In genomic region chr17:31491794-31492171, GRCh38 we compare ENCODE assay signal across 11 cellular contexts.
DNase-seq lines count a peak whose midpoint lies in the region; ATAC-seq, FAIRE-seq and TF ChIP-seq lines count a peak whose summit lies in the region.
"Had no signal": no experiment of that assay in that cellular context is flagged by ENCODE, and none has a peak within 500 bp of the region (broad histone marks: within the 10 kb centered on the region; RNA-seq: fewer than 3 reads in every experiment).

No MANE protein-coding gene starts in this region.

- H3K4me1 Mint-ChIP-seq in IgD-negative memory B cell: peaks cover 50 to 77% (median 58%) of the 10 kb centered on the region in 3 donors

- no peaks in the 10 kb centered on the region for H3K9me3 Mint-ChIP-seq in IgD-negative memory B cell

- no peak overlapping the region for H3K4me2 ChIP-seq in osteoblast (ENCODE audit: insufficient read depth, low read length)

- TF ChIP-seq CTCF in bronchial epithelial cell (IDR thresholded peaks at IDR 0.05; ENCODE audit: insufficient read depth, low read length, severe bottlenecking) (no peak), osteoblast (IDR thresholded peaks at IDR 0.05; ENCODE audit: extremely low read depth, low read depth, low read length) (no peak), left lung (IDR thresholded peaks at IDR 0.05) (no peak)

- H3K36me3 ChIP-seq in bronchial epithelial cell (ENCODE audit: control insufficient read depth, insufficient read depth, low read length) (no peaks in the 10 kb centered on the region), osteoblast (ENCODE audit: insufficient read depth, low read length) (no peaks in the 10 kb centered on the region), left lung (no peaks in the 10 kb centered on the region)
- H3K36me3 ChIP-seq: gastroesophageal sphincter, uterus had no signal

- H2AFZ ChIP-seq in osteoblast (ENCODE audit: low read length): no peak overlapping the region

- peak overlapping the region; percentile 75 to 89 (median 82) for H3K4me3 Mint-ChIP-seq in IgD-negative memory B cell

- peaks cover 4% of the 10 kb centered on the region for H4K20me1 ChIP-seq in osteoblast (ENCODE audit: insufficient read depth, low read length)

- H3K27me3 ChIP-seq in bronchial epithelial cell (ENCODE audit: control insufficient read depth, insufficient read depth, low read length) (no peaks in the 10 kb centered on the region), osteoblast (ENCODE audit: insufficient read depth, low read length) (peaks cover 56% of the 10 kb centered on the region), left lung (peaks cover 0 to 31% of the 10 kb centered on the region in 2 donors)
- H3K27me3 ChIP-seq: uterus had no signal

- no peaks in the 10 kb centered on the region for H3K27me3 Mint-ChIP-seq in IgD-negative memory B cell

- FAIRE-seq in bronchial epithelial cell (lab: Jason Lieb, UNC): peak; percentile 7

- peak overlapping the region; percentile 96 to 97 (median 96) for H3K27ac Mint-ChIP-seq in IgD-negative memory B cell

- peak; percentile 26 for DNase-seq in COLO668 (lab: John Stamatoyannopoulos, UW; ENCODE audit: unreplicated experiment)
- DNase-seq in bronchial epithelial cell (ENCODE audit: low read depth): peak; percentile 61
- peak; percentile 46 for DNase-seq in osteoblast (ENCODE audit: insufficient read length, low spot score, missing footprints)
- DNase-seq in left lung: no peak
- no peak for DNase-seq in NCI-H1092 (lab: John Stamatoyannopoulos, UW)
- DNase-seq: NCI-H146, uterus had no signal

- H3K9me3 ChIP-seq in osteoblast (ENCODE audit: low read depth, low read length) (no peaks in the 10 kb centered on the region), left lung (no peaks in the 10 kb centered on the region)
- H3K9me3 ChIP-seq: gastroesophageal sphincter, psoas muscle, uterus had no signal

- H3K36me3 Mint-ChIP-seq in IgD-negative memory B cell: peaks cover 2% of the 10 kb centered on the region

- H3K27ac ChIP-seq in osteoblast (ENCODE audit: low read depth, low read length): no peak overlapping the region
- peak overlapping the region in 1 of 2 donors; percentile 92 for H3K27ac ChIP-seq in left lung
- H3K27ac ChIP-seq: gastroesophageal sphincter, psoas muscle, uterus had no signal

- ATAC-seq in HG03175 (IDR thresholded peaks at IDR 0.05; ENCODE audit: unreplicated experiment): no peak
- no peak for ATAC-seq in left lung
- ATAC-seq: gastroesophageal sphincter, psoas muscle had no signal

- H3K79me2 ChIP-seq in osteoblast (ENCODE audit: insufficient read depth, low read length): no peaks in the 10 kb centered on the region

- intact Hi-C loops in left lung (cut with DNase I): no loop called here

- H3K4me1 ChIP-seq in osteoblast (ENCODE audit: insufficient read depth, low read length) (no peaks in the 10 kb centered on the region), left lung (peaks cover 17 to 88% of the 10 kb centered on the region in 2 donors)
- H3K4me1 ChIP-seq: uterus had no signal

- H3K4me3 ChIP-seq in bronchial epithelial cell (ENCODE audit: low read depth, low read length) (no peak overlapping the region), osteoblast (ENCODE audit: insufficient read depth, low read length) (no peak overlapping the region), left lung (no peak overlapping the region)
- H3K4me3 ChIP-seq: gastroesophageal sphincter, psoas muscle, uterus had no signal

Comparison
In these comparisons a context has a peak if more than half of its experiments do, and no peak if none do; other contexts are left out.
1. DNase-seq: peak in COLO668 (single experiment), bronchial epithelial cell (single experiment) and osteoblast (single experiment); none in left lung (0 of 2) and NCI-H1092 (single experiment).